In the genomic region with DNA sequence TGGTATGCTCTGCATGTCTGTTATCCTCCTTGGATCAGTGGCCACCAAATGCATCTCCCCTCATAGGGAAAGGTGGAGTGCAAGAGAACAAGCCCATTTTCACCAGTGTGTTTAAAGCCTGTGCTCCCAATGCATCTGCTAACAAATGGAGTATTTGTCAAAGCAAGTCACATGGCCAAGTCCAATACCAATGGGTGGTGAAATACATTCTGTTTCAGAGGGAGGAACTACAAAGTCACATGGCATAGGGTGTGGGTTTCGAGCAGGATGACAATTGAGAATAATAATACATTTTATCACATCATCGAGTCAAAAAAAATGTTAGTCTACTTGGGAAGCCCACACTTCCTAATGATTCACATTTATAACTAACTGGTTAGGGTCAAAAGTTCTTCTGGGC, we compare ENCODE assay signal across 16 cellular contexts.
A peak's percentile ranks its signal among the peaks of the same experiment; 100 is the strongest.
DNase-seq lines count a peak whose midpoint lies in the region; ATAC-seq, FAIRE-seq and TF ChIP-seq lines count a peak whose summit lies in the region.
"Had no signal": no experiment of that assay in that cellular context is flagged by ENCODE, and none has a peak within 500 bp of the region (broad histone marks: within the 10 kb centered on the region; RNA-seq: fewer than 3 reads in every experiment).

No MANE protein-coding gene starts in this region.

- H3K27ac Mint-ChIP-seq in osteocyte (ENCODE audit: unreplicated experiment), result peak overlapping the region; percentile 98
- H3K27ac Mint-ChIP-seq: CD4-positive, alpha-beta memory T cell; HFFc6 had no signal

- in situ Hi-C loops in SK-MEL-5 (cut with HindIII; ENCODE audit: low pct_unique_long_range_greater_than_20kb, low sequenced_read_pairs), result no loop called here

- ATAC-seq in HG03378 (IDR thresholded peaks at IDR 0.05; ENCODE audit: unreplicated experiment) (no peak), GM21447 (IDR thresholded peaks at IDR 0.05; ENCODE audit: unreplicated experiment) (no peak)
- ATAC-seq: A549, GM12878 had no signal

- H3K27me3 Mint-ChIP-seq in osteocyte (ENCODE audit: unreplicated experiment), result no peaks in the 10 kb centered on the region

- H3K4me1 Mint-ChIP-seq in osteocyte (ENCODE audit: unreplicated experiment), result peaks cover 53% of the 10 kb centered on the region
- H3K4me1 Mint-ChIP-seq: CD4-positive, alpha-beta memory T cell had no signal

- no peak for TF ChIP-seq CTCF in osteocyte (IDR thresholded peaks at IDR 0.05)

- no peak overlapping the region for H3K4me3 Mint-ChIP-seq in osteocyte (ENCODE audit: unreplicated experiment)
- H3K4me3 Mint-ChIP-seq: CD4-positive, alpha-beta memory T cell; HFFc6 had no signal

- no peak for TF ChIP-seq POLR2A in H54 (IDR thresholded peaks at IDR 0.05; ENCODE audit: low read depth, low read length)

- no peak for FAIRE-seq in H54 (lab: Jason Lieb, UNC)
- FAIRE-seq: A549, GM12878, GM18507 had no signal

- DNase-seq in SK-MEL-5 (ENCODE audit: low read depth, low spot score) (peak; percentile 82), foreskin melanocyte (peak; percentile 20), osteocyte (ENCODE audit: extremely low spot score, unreplicated experiment) (peak; percentile 36), H54 (ENCODE audit: insufficient read length, low spot score) (no peak), NCI-H345 treated with DMSO at 0.1 percent for 48 hours (lab: John Stamatoyannopoulos, UW; ENCODE audit: unreplicated experiment) (no peak)
- DNase-seq: BE2C; CD4-positive, alpha-beta memory T cell; DMS79; GOT3; HCEC 1CT; HFFc6 had no signal

- no peaks in the 10 kb centered on the region for H3K9me3 Mint-ChIP-seq in osteocyte (ENCODE audit: unreplicated experiment)
- H3K9me3 Mint-ChIP-seq: CD4-positive, alpha-beta memory T cell; HFFc6 had no signal

- no peaks in the 10 kb centered on the region for H3K36me3 Mint-ChIP-seq in osteocyte (ENCODE audit: unreplicated experiment)
- H3K36me3 Mint-ChIP-seq: CD4-positive, alpha-beta memory T cell had no signal

Comparison
In these comparisons a context has a peak if more than half of its experiments do, and no peak if none do; other contexts are left out.
1. DNase-seq: peak in SK-MEL-5 (single experiment), foreskin melanocyte (single experiment) and osteocyte (single experiment); none in H54 (single experiment) and NCI-H345 treated with DMSO at 0.1 percent for 48 hours (single experiment).